14 cellular contexts compared by ENCODE assay signal in the genomic region with DNA sequence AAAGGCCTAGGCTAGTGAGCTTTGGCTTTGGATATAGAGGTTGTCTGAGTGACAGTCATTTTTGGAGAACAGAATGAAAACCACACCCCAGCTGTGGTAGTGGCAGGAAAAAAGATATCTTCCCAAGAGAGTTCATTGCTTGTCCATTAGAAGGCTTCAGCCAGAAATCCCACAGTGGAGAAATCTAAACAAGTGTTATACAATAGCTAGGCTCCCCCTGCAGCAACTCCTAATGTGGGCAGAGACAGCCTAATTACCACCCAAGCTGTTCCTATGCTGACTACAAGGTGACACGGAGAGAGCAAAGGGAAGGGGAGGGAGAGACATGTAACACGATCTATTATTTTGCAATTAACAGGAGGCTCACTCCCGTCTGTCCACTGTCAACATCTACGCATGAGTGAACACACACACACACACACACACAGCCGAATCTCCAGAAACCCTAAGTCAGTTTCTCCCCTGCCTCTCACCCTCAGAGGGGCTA.
A peak's percentile ranks its signal among the peaks of the same experiment; 100 is the strongest.
DNase-seq lines count a peak whose midpoint lies in the region; ATAC-seq lines count a peak whose summit lies in the region.
"Had no signal": no experiment of that assay in that cellular context is flagged by ENCODE, and none has a peak within 500 bp of the region (broad histone marks: within the 10 kb centered on the region; RNA-seq: fewer than 3 reads in every experiment).

No MANE protein-coding gene starts in this region.

- H3K4me1 ChIP-seq in effector memory CD4-positive, alpha-beta T cell (ENCODE audit: control insufficient read depth, insufficient read depth, low read length, poor library complexity, severe bottlenecking): no peaks in the 10 kb centered on the region

- H3K36me3 ChIP-seq in effector memory CD4-positive, alpha-beta T cell (ENCODE audit: control insufficient read depth, insufficient read depth, low read length): no peaks in the 10 kb centered on the region
- H3K36me3 ChIP-seq: thoracic aorta had no signal

- H3K27me3 ChIP-seq in effector memory CD4-positive, alpha-beta T cell (replicated peaks; ENCODE audit: control insufficient read depth, insufficient read depth, low read length, poor library complexity, severe bottlenecking): no peaks in the 10 kb centered on the region

- no peak overlapping the region for H3K4me3 ChIP-seq in effector memory CD4-positive, alpha-beta T cell (ENCODE audit: insufficient read depth, low read depth, low read length, poor library complexity, severe bottlenecking)
- H3K4me3 ChIP-seq: thoracic aorta had no signal

- ATAC-seq in GM18907 (IDR thresholded peaks at IDR 0.05; ENCODE audit: unreplicated experiment): no peak
- ATAC-seq: activated CD4-positive, alpha-beta T cell treated with anti-CD3 and anti-CD28 coated beads for 36 hours; naive thymus-derived CD4-positive, alpha-beta T cell had no signal

- peak; percentile 77 for DNase-seq in DMS53 (lab: John Stamatoyannopoulos, UW)
- DNase-seq in NCI-H2081 treated with DMSO at 0.1 percent for 48 hours (lab: John Stamatoyannopoulos, UW): peak; percentile 11
- peak; percentile 10 for DNase-seq in amniotic epithelial cell (ENCODE audit: low read depth)
- peak; percentile 96 for DNase-seq in left kidney (ENCODE audit: low read depth, low spot score)
- no peak for DNase-seq in effector memory CD4-positive, alpha-beta T cell
- DNase-seq in anterior cingulate cortex (lab: John Stamatoyannopoulos, UW): no peak
- DNase-seq in stimulated activated CD4-positive, alpha-beta T cell treated with anti-CD3 and anti-CD28 coated beads, Interleukin-2, amount 100 ng/mL, for 48 hours: no peak
- DNase-seq: activated CD4-positive, alpha-beta T cell treated with anti-CD3 and anti-CD28 coated beads for 36 hours; CD4-positive, alpha-beta T cell; GOT3; naive thymus-derived CD4-positive, alpha-beta T cell; stimulated activated CD4-positive, alpha-beta T cell treated with anti-CD3 and anti-CD28 coated beads, Interleukin-4, amount 100 ng/mL, for 24 hours had no signal

- H3K27ac ChIP-seq in effector memory CD4-positive, alpha-beta T cell (ENCODE audit: insufficient read depth, low read length, poor library complexity, severe bottlenecking): no peak overlapping the region
- H3K27ac ChIP-seq: thoracic aorta had no signal

- H3K9me3 ChIP-seq in effector memory CD4-positive, alpha-beta T cell (ENCODE audit: control insufficient read depth, low read length): no peaks in the 10 kb centered on the region
- H3K9me3 ChIP-seq: thoracic aorta had no signal

Comparison
In these comparisons a context has a peak if more than half of its experiments do, and no peak if none do; other contexts are left out.
1. DNase-seq: peak in DMS53 (single experiment), NCI-H2081 treated with DMSO at 0.1 percent for 48 hours (single experiment), amniotic epithelial cell (single experiment) and left kidney (single experiment); none in effector memory CD4-positive, alpha-beta T cell (0 of 3), anterior cingulate cortex (0 of 58) and stimulated activated CD4-positive, alpha-beta T cell treated with anti-CD3 and anti-CD28 coated beads, Interleukin-2, amount 100 ng/mL, for 48 hours (0 of 2).